Comparison of ENCODE assay signal across 12 cellular contexts in the genomic region with DNA sequence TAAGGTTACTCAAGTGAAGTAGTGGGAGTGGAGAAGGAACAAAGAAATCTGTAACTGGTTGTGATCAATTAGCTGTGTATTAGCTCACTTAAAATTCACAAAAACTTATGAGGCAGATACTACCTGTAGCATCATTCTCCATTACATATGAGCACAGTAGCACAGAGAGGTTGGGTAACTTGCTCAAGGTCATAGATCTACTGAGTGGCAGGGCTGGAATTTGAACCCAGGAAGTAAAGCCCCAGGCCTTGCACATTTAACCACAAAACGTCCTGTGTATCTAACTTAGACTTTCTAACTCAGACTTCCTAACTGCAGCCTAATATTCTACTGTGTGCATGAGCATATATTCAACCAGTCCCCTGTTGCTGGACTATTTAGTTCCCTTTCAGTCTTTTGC. TPM values are rescaled to one million over a fixed set of nuclear protein-coding genes. Genes with fewer than 3 reads are reported as not detected.
DNase-seq lines count a peak whose midpoint lies in the region; ATAC-seq lines count a peak whose summit lies in the region.
"Had no signal": no experiment of that assay in that cellular context is flagged by ENCODE, and none has a peak within 500 bp of the region (broad histone marks: within the 10 kb centered on the region; RNA-seq: fewer than 3 reads in every experiment).

No MANE protein-coding gene starts in this region.

- ATAC-seq in activated CD8-positive, alpha-beta memory T cell treated with anti-CD3 and anti-CD28 coated beads, Interleukin-2, amount 10 ng/mL, durations not matched to agents 7 days and 5 days: peak; percentile 74
- ATAC-seq in left colon: peak; percentile 82
- ATAC-seq in HG02588 (IDR thresholded peaks at IDR 0.05; ENCODE audit: unreplicated experiment): no peak
- ATAC-seq in Right ventricle myocardium superior (ENCODE audit: poor library complexity): no peak

- H3K4me1 Mint-ChIP-seq in activated CD8-positive, alpha-beta memory T cell treated with anti-CD3 and anti-CD28 coated beads, Interleukin-2, amount 10 ng/mL, durations not matched to agents 7 days and 5 days: peaks cover 33% of the 10 kb centered on the region

- H3K27me3 Mint-ChIP-seq in activated CD8-positive, alpha-beta memory T cell treated with anti-CD3 and anti-CD28 coated beads, Interleukin-2, amount 10 ng/mL, durations not matched to agents 7 days and 5 days: peaks cover 11% of the 10 kb centered on the region

- no peaks in the 10 kb centered on the region for H3K9me3 Mint-ChIP-seq in activated CD8-positive, alpha-beta memory T cell treated with anti-CD3 and anti-CD28 coated beads, Interleukin-2, amount 10 ng/mL, durations not matched to agents 7 days and 5 days (ENCODE audit: low read depth)

- CTCF ChIA-PET in activated CD8-positive, alpha-beta memory T cell treated with anti-CD3 and anti-CD28 coated beads, Interleukin-2, amount 10 ng/mL, durations not matched to agents 7 days and 5 days (lab: Charles Lee): interaction anchor here (0.6 to 0.9 kb wide), 2 partner anchors 13 to 106 kb away, joined by 3 read pairs; no protein-coding TSS in a partner anchor

- peaks cover 1% of the 10 kb centered on the region for H3K36me3 Mint-ChIP-seq in activated CD8-positive, alpha-beta memory T cell treated with anti-CD3 and anti-CD28 coated beads, Interleukin-2, amount 10 ng/mL, durations not matched to agents 7 days and 5 days

- no peak overlapping the region for H3K4me3 Mint-ChIP-seq in activated CD8-positive, alpha-beta memory T cell treated with anti-CD3 and anti-CD28 coated beads, Interleukin-2, amount 10 ng/mL, durations not matched to agents 7 days and 5 days

- DNase-seq in activated CD8-positive, alpha-beta memory T cell treated with anti-CD3 and anti-CD28 coated beads, Interleukin-2, amount 10 ng/mL, durations not matched to agents 7 days and 5 days: no peak
- DNase-seq in activated CD8-positive, alpha-beta memory T cell treated with anti-CD3 and anti-CD28 coated beads, Interleukin-2, amount 50 U/mL, for 48 hours: no peak
- DNase-seq in MV-4-11 (lab: John Stamatoyannopoulos, UW) (peak; percentile 24), left colon (no peak), Right ventricle myocardium superior (no peak)
- no peak for DNase-seq in stimulated activated CD4-positive, alpha-beta T cell treated with anti-CD3 and anti-CD28 coated beads, Interleukin-15, amount 100 ng/mL, for 24 hours
- DNase-seq in activated CD4-positive, CD25-positive, alpha-beta regulatory T cell (lab: John Stamatoyannopoulos, UW): no peak
- DNase-seq: NCI-H1436 treated with DMSO at 0.1 percent for 48 hours, NCI-H2081, NCI-H524, SHP77 treated with DMSO at 0.1 percent for 48 hours had no signal

- peak overlapping the region; percentile 37 for H3K27ac Mint-ChIP-seq in activated CD8-positive, alpha-beta memory T cell treated with anti-CD3 and anti-CD28 coated beads, Interleukin-2, amount 10 ng/mL, durations not matched to agents 7 days and 5 days

- intact Hi-C loops in left colon (cut with DNase I, micrococcal nuclease): no loop called here
- intact Hi-C loops in Right ventricle myocardium superior (cut with DNase I): no loop called here

RNA-seq across cellular contexts. Expression of a gene that starts 5.6 kb away (rescaled TPM):
- total RNA-seq in activated CD8-positive, alpha-beta memory T cell treated with anti-CD3 and anti-CD28 coated beads, Interleukin-2, amount 10 ng/mL, durations not matched to agents 7 days and 5 days: 10 to 100 TPM; 41.4 to 53.0 TPM
- total RNA-seq in left colon (10 to 100 TPM; 18.5 to 20.3 TPM), Right ventricle myocardium superior (15.0 TPM)

Comparison
In these comparisons a context has a peak if more than half of its experiments do, and no peak if none do; other contexts are left out.
1. ATAC-seq: peak in activated CD8-positive, alpha-beta memory T cell treated with anti-CD3 and anti-CD28 coated beads, Interleukin-2, amount 10 ng/mL, durations not matched to agents 7 days and 5 days (single experiment) and left colon (single experiment); none in HG02588 (single experiment) and Right ventricle myocardium superior (single experiment).